In the genomic region with DNA sequence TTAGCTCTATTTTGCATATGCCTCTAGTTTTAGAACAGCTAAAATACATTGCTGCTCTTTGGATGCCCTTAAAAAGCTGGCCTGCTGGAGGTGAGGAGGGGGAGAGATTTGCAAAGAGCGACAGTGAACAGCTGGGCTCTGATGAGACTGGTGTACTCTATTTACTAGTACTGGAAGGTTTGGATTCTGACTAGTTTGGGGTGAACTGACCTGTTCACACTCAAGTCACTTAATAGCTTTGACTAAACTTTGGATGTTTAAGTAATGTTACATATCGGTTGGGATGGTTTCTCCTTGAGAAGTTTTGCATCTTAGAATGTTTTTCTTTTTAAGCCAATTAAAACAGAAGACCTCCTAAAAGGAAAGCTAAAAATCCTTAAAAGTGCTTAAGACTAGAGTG, we compare ENCODE assay signal across 1 cellular context.
TF ChIP-seq lines count a peak whose summit lies in the region.

No MANE protein-coding gene starts in this region.

TF ChIP-seq in WTC11, 78 proteins besides CTCF, POLR2A, EP300 and RAD21 (continued from another document):
- TF ChIP-seq NR3C1 (CRISPR knock-in tag; conservative IDR thresholded peaks at IDR 0.05; ENCODE audit: low read depth), result no peak
- TF ChIP-seq, protein P1, sequence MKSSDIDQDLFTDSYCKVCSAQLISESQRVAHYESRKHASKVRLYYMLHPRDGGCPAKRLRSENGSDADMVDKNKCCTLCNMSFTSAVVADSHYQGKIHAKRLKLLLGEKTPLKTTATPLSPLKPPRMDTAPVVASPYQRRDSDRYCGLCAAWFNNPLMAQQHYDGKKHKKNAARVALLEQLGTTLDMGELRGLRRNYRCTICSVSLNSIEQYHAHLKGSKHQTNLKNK (CRISPR knock-in tag; IDR thresholded peaks at IDR 0.05), result no peak
- TF ChIP-seq, protein P2, sequence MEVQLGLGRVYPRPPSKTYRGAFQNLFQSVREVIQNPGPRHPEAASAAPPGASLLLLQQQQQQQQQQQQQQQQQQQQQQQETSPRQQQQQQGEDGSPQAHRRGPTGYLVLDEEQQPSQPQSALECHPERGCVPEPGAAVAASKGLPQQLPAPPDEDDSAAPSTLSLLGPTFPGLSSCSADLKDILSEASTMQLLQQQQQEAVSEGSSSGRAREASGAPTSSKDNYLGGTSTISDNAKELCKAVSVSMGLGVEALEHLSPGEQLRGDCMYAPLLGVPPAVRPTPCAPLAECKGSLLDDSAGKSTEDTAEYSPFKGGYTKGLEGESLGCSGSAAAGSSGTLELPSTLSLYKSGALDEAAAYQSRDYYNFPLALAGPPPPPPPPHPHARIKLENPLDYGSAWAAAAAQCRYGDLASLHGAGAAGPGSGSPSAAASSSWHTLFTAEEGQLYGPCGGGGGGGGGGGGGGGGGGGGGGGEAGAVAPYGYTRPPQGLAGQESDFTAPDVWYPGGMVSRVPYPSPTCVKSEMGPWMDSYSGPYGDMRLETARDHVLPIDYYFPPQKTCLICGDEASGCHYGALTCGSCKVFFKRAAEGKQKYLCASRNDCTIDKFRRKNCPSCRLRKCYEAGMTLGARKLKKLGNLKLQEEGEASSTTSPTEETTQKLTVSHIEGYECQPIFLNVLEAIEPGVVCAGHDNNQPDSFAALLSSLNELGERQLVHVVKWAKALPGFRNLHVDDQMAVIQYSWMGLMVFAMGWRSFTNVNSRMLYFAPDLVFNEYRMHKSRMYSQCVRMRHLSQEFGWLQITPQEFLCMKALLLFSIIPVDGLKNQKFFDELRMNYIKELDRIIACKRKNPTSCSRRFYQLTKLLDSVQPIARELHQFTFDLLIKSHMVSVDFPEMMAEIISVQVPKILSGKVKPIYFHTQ (CRISPR knock-in tag; IDR thresholded peaks at IDR 0.05), result no peak
- TF ChIP-seq ZNF396 (CRISPR knock-in tag; IDR thresholded peaks at IDR 0.05; ENCODE audit: borderline replicate concordance), result no peak
- no peak for TF ChIP-seq ELF4 (CRISPR knock-in tag; IDR thresholded peaks at IDR 0.05; ENCODE audit: low read depth)
- TF ChIP-seq SP1 (CRISPR knock-in tag; conservative IDR thresholded peaks at IDR 0.05), result no peak
- TF ChIP-seq ZNF263 (CRISPR knock-in tag; IDR thresholded peaks at IDR 0.05; ENCODE audit: low read depth), result no peak
- TF ChIP-seq MXD4 (CRISPR knock-in tag; IDR thresholded peaks at IDR 0.05; ENCODE audit: borderline replicate concordance), result no peak
- TF ChIP-seq GRHL2 (CRISPR knock-in tag; IDR thresholded peaks at IDR 0.05; ENCODE audit: insufficient replicate concordance, severe bottlenecking), result no peak
- no peak for TF ChIP-seq MYBL2 (CRISPR knock-in tag; IDR thresholded peaks at IDR 0.05)
- TF ChIP-seq, protein P3, sequence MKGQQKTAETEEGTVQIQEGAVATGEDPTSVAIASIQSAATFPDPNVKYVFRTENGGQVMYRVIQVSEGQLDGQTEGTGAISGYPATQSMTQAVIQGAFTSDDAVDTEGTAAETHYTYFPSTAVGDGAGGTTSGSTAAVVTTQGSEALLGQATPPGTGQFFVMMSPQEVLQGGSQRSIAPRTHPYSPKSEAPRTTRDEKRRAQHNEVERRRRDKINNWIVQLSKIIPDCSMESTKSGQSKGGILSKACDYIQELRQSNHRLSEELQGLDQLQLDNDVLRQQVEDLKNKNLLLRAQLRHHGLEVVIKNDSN (CRISPR knock-in tag; IDR thresholded peaks at IDR 0.05), result no peak
- TF ChIP-seq CREM (CRISPR knock-in tag; IDR thresholded peaks at IDR 0.05), result no peak
TF ChIP-seq in WTC11: peak in this region for 0.
